In the genomic region with DNA sequence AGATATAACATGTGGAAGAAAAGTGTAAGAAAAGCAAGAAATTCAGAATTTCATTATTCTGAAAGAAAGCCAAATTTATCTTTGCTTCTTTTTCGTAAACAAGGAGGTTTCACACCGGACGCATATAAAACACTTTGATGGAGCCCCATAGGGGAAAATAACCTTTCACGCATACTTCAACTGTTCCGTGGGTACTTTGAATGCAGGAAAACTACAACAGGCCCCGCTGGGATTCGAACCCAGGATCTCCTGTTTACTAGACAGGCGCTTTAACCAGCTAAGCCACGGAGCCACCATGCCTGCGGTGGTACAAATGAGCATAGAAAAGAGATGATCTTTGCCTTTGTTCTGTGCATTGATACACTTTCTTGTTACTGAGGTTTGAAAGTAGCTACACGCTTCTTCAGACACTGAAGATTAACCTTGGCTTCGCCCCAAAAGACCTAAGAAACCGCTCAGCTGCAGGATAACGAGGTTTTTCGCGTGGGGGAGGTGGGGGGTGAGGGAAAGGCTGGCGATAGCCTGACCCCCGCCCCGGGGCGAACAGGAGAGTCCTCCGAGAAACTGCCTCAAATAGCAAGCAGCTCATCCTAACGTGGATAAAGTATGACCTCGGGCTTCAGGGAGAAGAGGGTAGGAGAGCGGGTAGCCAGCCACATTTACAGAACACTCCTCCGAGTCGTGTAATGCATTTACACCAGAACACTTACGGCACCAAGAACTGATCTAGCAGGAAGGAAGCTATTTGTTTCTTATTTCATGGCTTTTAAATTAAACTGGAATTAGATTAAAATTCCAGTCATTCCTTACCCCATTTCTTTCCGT, we compare ENCODE assay signal across 8 cellular contexts. TPM values are rescaled to one million over a fixed set of nuclear protein-coding genes. Genes with fewer than 3 reads are reported as not detected.
A peak's percentile ranks its signal among the peaks of the same experiment; 100 is the strongest.
DNase-seq lines count a peak whose midpoint lies in the region; ATAC-seq and TF ChIP-seq lines count a peak whose summit lies in the region.

No MANE protein-coding gene starts in this region.

- ATAC-seq in HG03060 (IDR thresholded peaks at IDR 0.05; ENCODE audit: low read depth, unreplicated experiment), result peak; percentile 37
- no peak for ATAC-seq in GM21360 (IDR thresholded peaks at IDR 0.05; ENCODE audit: unreplicated experiment)

- no peak for TF ChIP-seq CTCF in kidney epithelial cell (IDR thresholded peaks at IDR 0.05; ENCODE audit: insufficient read depth, low read length, poor library complexity, severe bottlenecking)

- H3K4me3 ChIP-seq in kidney epithelial cell (ENCODE audit: low read depth, low read length), result peak overlapping the region; percentile 46

- no peaks in the 10 kb centered on the region for H3K36me3 ChIP-seq in kidney epithelial cell (ENCODE audit: control insufficient read depth, insufficient read depth, low read length)

- no peaks in the 10 kb centered on the region for H3K27me3 ChIP-seq in kidney epithelial cell (ENCODE audit: control insufficient read depth, insufficient read depth, low read length)

- DNase-seq in DMS 273 treated with DMSO at 0.1 percent for 48 hours (lab: John Stamatoyannopoulos, UW) (peak; percentile 96), NCI-H446 treated with DMSO at 0.1 percent for 48 hours (lab: John Stamatoyannopoulos, UW) (peak; percentile 83), cerebellum (ENCODE audit: low spot score) (peak; percentile 81), kidney epithelial cell (ENCODE audit: low read depth) (no peak)
- DNase-seq in activated CD4-positive, CD25-positive, alpha-beta regulatory T cell treated with anti-CD3 and anti-CD28 coated beads, Interleukin-2, amount 50 U/mL, for 72 hours, result peak; percentile 88
- DNase-seq in stimulated activated CD4-positive, alpha-beta T cell treated with anti-CD3 and anti-CD28 coated beads, Interleukin-15, amount 100 ng/mL, for 24 hours, result peak; percentile 94

RNA-seq across cellular contexts. Expression of a gene that starts 5.3 kb away (rescaled TPM):
- total RNA-seq in cerebellum, result 35.7 TPM
- total RNA-seq in kidney epithelial cell, result 78.1 and 88.5 TPM in 2 replicates

RNA-seq across cellular contexts. Expression of a gene that starts 32.8 kb away (rescaled TPM):
- not detected for total RNA-seq in cerebellum
- total RNA-seq in kidney epithelial cell, result not detected in 2 replicates
